ENCODE assay signal across 2 cellular contexts in the genomic region with DNA sequence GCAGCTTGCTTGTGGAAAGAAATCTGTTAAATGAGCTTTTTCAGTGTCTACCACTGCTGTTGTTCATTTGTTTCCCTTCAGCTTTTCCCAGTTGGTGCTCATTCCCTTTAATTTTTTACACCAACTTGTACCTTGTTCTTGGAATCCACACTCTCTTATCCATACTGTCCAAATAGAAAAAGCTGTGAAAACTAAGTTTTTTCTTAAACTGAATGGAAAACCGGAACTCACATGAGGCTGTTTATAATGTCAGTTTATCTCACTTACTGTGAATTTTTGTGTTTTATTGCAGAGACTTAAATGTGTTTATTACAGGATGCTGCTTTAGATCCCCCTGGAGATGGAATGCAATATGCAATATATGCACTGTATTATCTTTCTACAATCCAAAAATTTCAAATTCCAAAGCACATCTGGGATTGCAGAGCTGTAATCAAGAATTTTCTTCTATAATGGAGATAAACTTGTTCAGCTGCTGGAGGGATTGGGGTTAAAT.
TF ChIP-seq lines count a peak whose summit lies in the region.

No MANE protein-coding gene starts in this region.

TF ChIP-seq in HepG2, 621 proteins besides CTCF, POLR2A, EP300 and RAD21 (continues in another document):
- TF ChIP-seq HNF4G (IDR thresholded peaks at IDR 0.05; ENCODE audit: borderline replicate concordance, low read depth, low read length) (no peak), HNF4G (CRISPR knock-in tag; IDR thresholded peaks at IDR 0.05; ENCODE audit: borderline replicate concordance, low read depth) (no peak), ZNF484 (CRISPR knock-in tag; IDR thresholded peaks at IDR 0.05; ENCODE audit: borderline replicate concordance, low read depth) (no peak), ZNF510 (CRISPR knock-in tag; IDR thresholded peaks at IDR 0.05; ENCODE audit: low read depth) (peak; percentile 57; the same call in 1 of the 2 replicates), CBFB (CRISPR knock-in tag; IDR thresholded peaks at IDR 0.05) (0 out of 2 replicates have a peak, but pooled peaks have one; percentile 8), PCBP2 (optimal IDR thresholded peaks at IDR 0.05; ENCODE audit: low read depth, low read length, poor library complexity, severe bottlenecking) (no peak), SMAD1 (CRISPR knock-in tag; IDR thresholded peaks at IDR 0.05; ENCODE audit: borderline replicate concordance, low read depth) (no peak), DNMT3B (CRISPR knock-in tag; conservative IDR thresholded peaks at IDR 0.05) (no peak), CCAR2 (optimal IDR thresholded peaks at IDR 0.05; ENCODE audit: low read depth, low read length) (no peak), KDM5B (CRISPR knock-in tag; IDR thresholded peaks at IDR 0.05; ENCODE audit: borderline replicate concordance) (no peak), MEF2D (CRISPR knock-in tag; IDR thresholded peaks at IDR 0.05) (no peak), ZNF589 (CRISPR knock-in tag; conservative IDR thresholded peaks at IDR 0.05) (no peak), JUN (CRISPR knock-in tag; IDR thresholded peaks at IDR 0.05) (0 out of 2 replicates have a peak, but pooled peaks have one; percentile 34), RORA (CRISPR knock-in tag; IDR thresholded peaks at IDR 0.05) (no peak), SAP130 (CRISPR knock-in tag; IDR thresholded peaks at IDR 0.05; ENCODE audit: low read depth) (no peak), FLYWCH1 (CRISPR knock-in tag; IDR thresholded peaks at IDR 0.05) (no peak), JDP2 (CRISPR knock-in tag; IDR thresholded peaks at IDR 0.05; ENCODE audit: borderline replicate concordance) (no peak), NR1H2 (CRISPR knock-in tag; IDR thresholded peaks at IDR 0.05; ENCODE audit: borderline replicate concordance, low read depth) (no peak)
- TF ChIP-seq, protein P1, sequence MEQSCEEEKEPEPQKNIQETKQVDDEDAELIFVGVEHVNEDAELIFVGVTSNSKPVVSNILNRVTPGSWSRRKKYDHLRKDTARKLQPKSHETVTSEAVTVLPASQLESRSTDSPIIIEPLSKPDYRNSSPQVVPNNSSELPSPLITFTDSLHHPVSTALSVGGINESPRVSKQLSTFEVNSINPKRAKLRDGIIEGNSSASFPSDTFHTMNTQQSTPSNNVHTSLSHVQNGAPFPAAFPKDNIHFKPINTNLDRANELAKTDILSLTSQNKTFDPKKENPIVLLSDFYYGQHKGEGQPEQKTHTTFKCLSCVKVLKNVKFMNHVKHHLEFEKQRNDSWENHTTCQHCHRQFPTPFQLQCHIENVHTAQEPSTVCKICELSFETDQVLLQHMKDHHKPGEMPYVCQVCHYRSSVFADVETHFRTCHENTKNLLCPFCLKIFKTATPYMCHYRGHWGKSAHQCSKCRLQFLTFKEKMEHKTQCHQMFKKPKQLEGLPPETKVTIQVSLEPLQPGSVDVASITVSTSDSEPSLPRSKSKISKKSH (CRISPR knock-in tag; IDR thresholded peaks at IDR 0.05; ENCODE audit: borderline replicate concordance) = no peak
- TF ChIP-seq, protein P2, sequence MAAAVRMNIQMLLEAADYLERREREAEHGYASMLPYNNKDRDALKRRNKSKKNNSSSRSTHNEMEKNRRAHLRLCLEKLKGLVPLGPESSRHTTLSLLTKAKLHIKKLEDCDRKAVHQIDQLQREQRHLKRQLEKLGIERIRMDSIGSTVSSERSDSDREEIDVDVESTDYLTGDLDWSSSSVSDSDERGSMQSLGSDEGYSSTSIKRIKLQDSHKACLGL (CRISPR knock-in tag; IDR thresholded peaks at IDR 0.05) = no peak
- TF ChIP-seq, protein P3, sequence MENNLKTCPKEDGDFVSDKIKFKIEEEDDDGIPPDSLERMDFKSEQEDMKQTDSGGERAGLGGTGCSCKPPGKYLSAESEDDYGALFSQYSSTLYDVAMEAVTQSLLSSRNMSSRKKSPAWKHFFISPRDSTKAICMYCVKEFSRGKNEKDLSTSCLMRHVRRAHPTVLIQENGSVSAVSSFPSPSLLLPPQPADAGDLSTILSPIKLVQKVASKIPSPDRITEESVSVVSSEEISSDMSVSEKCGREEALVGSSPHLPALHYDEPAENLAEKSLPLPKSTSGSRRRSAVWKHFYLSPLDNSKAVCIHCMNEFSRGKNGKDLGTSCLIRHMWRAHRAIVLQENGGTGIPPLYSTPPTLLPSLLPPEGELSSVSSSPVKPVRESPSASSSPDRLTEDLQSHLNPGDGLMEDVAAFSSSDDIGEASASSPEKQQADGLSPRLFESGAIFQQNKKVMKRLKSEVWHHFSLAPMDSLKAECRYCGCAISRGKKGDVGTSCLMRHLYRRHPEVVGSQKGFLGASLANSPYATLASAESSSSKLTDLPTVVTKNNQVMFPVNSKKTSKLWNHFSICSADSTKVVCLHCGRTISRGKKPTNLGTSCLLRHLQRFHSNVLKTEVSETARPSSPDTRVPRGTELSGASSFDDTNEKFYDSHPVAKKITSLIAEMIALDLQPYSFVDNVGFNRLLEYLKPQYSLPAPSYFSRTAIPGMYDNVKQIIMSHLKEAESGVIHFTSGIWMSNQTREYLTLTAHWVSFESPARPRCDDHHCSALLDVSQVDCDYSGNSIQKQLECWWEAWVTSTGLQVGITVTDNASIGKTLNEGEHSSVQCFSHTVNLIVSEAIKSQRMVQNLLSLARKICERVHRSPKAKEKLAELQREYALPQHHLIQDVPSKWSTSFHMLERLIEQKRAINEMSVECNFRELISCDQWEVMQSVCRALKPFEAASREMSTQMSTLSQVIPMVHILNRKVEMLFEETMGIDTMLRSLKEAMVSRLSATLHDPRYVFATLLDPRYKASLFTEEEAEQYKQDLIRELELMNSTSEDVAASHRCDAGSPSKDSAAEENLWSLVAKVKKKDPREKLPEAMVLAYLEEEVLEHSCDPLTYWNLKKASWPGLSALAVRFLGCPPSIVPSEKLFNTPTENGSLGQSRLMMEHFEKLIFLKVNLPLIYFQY (CRISPR knock-in tag; IDR thresholded peaks at IDR 0.05; ENCODE audit: borderline replicate concordance) = peak; percentile 22; the same call in 1 of the 2 replicates
- TF ChIP-seq, protein P4, sequence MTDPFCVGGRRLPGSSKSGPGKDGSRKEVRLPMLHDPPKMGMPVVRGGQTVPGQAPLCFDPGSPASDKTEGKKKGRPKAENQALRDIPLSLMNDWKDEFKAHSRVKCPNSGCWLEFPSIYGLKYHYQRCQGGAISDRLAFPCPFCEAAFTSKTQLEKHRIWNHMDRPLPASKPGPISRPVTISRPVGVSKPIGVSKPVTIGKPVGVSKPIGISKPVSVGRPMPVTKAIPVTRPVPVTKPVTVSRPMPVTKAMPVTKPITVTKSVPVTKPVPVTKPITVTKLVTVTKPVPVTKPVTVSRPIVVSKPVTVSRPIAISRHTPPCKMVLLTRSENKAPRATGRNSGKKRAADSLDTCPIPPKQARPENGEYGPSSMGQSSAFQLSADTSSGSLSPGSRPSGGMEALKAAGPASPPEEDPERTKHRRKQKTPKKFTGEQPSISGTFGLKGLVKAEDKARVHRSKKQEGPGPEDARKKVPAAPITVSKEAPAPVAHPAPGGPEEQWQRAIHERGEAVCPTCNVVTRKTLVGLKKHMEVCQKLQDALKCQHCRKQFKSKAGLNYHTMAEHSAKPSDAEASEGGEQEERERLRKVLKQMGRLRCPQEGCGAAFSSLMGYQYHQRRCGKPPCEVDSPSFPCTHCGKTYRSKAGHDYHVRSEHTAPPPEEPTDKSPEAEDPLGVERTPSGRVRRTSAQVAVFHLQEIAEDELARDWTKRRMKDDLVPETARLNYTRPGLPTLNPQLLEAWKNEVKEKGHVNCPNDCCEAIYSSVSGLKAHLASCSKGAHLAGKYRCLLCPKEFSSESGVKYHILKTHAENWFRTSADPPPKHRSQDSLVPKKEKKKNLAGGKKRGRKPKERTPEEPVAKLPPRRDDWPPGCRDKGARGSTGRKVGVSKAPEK (CRISPR knock-in tag; IDR thresholded peaks at IDR 0.05; ENCODE audit: borderline replicate concordance) = no peak

TF ChIP-seq in endothelial cell of umbilical vein, 7 proteins besides CTCF, POLR2A, EP300 and RAD21:
- TF ChIP-seq JUN (IDR thresholded peaks at IDR 0.05; ENCODE audit: borderline replicate concordance, insufficient read depth, insufficient read length, low read depth) = no peak
- no peak for TF ChIP-seq EZH2 (IDR thresholded peaks at IDR 0.05; ENCODE audit: borderline replicate concordance, low read depth, low read length, severe bottlenecking)
- TF ChIP-seq POLR2AphosphoS5 (IDR thresholded peaks at IDR 0.05; ENCODE audit: insufficient read depth, low read depth, low read length) = no peak
- no peak for TF ChIP-seq MYC (IDR thresholded peaks at IDR 0.05; ENCODE audit: low read depth, low read length)
TF ChIP-seq in endothelial cell of umbilical vein: peak in this region for 0.
